Comparison of ENCODE assay signal across 27 cellular contexts in genomic region chr2:100995309-100996075, GRCh38.
"Had no signal": no experiment of that assay in that cellular context is flagged by ENCODE, and none has a peak within 500 bp of the region (broad histone marks: within the 10 kb centered on the region; RNA-seq: fewer than 3 reads in every experiment).

No MANE protein-coding gene starts in this region.

- H3K27ac ChIP-seq: colonic mucosa, esophagus squamous epithelium, left ventricle myocardium inferior, lower lobe of right lung, neutrophil, parathyroid adenoma, right atrium auricular region, sigmoid colon, testis, tibial artery, upper lobe of left lung had no signal

- H3K36me3 ChIP-seq: colonic mucosa, neutrophil had no signal

- H3K4me1 ChIP-seq: colonic mucosa, esophagus squamous epithelium, left ventricle myocardium inferior, lower lobe of right lung, parathyroid adenoma, right atrium auricular region, sigmoid colon, testis, tibial artery, upper lobe of left lung had no signal

- H3K27me3 ChIP-seq: colonic mucosa, esophagus squamous epithelium, right atrium auricular region, sigmoid colon, testis, tibial artery, upper lobe of left lung had no signal

- H3K79me2 ChIP-seq: parathyroid adenoma had no signal

- DNase-seq: colonic mucosa; effector CD8-positive, alpha-beta T cell; endodermal cell; esophagus squamous epithelium; foreskin melanocyte; glutamatergic neuron; hypothalamus; immature natural killer cell; kidney glomerular epithelial cell; left colon; left ventricle myocardium inferior; lower lobe of right lung; naive thymus-derived CD8-positive, alpha-beta T cell; nephron progenitor cell; sigmoid colon; stimulated activated CD4-positive, alpha-beta T cell treated with anti-CD3 and anti-CD28 coated beads, Interleukin-2, amount 100 ng/mL, for 24 hours; stimulated activated CD4-positive, alpha-beta T cell treated with anti-CD3 and anti-CD28 coated beads, Interleukin-4, amount 100 ng/mL, for 24 hours; stimulated activated naive CD8-positive, alpha-beta T cell treated with anti-CD3 and anti-CD28 coated beads, Interleukin-15, Interleukin-2, amounts not matched to agents 100 U/mL and 50 U/mL, for 24 hours; substantia nigra; testis; tibial artery had no signal

- H3K9me3 ChIP-seq: colonic mucosa, esophagus squamous epithelium, left ventricle myocardium inferior, lower lobe of right lung, neutrophil, right atrium auricular region, sigmoid colon, testis, tibial artery, upper lobe of left lung had no signal

- FAIRE-seq: urothelium cell line had no signal

- H3K9ac ChIP-seq: parathyroid adenoma had no signal

- ATAC-seq: left colon; lower lobe of right lung; naive thymus-derived CD8-positive, alpha-beta T cell; stimulated activated memory B cell treated with anti-CD40 and anti-IgM and Interleukin-4, amounts not matched to agents 10 μg/mL and 1 μg/mL and 100 μg/mL, for 72 hours; stimulated activated naive CD8-positive, alpha-beta T cell treated with anti-CD3 and anti-CD28 coated beads, Interleukin-15, Interleukin-2, amounts not matched to agents 100 U/mL and 50 U/mL, for 24 hours had no signal

- H3K4me3 ChIP-seq: colonic mucosa, esophagus squamous epithelium, left ventricle myocardium inferior, lower lobe of right lung, right atrium auricular region, sigmoid colon, testis, tibial artery, upper lobe of left lung had no signal

- H2AFZ ChIP-seq: parathyroid adenoma had no signal
